ENCODE assay signal across 8 cellular contexts in the genomic region with DNA sequence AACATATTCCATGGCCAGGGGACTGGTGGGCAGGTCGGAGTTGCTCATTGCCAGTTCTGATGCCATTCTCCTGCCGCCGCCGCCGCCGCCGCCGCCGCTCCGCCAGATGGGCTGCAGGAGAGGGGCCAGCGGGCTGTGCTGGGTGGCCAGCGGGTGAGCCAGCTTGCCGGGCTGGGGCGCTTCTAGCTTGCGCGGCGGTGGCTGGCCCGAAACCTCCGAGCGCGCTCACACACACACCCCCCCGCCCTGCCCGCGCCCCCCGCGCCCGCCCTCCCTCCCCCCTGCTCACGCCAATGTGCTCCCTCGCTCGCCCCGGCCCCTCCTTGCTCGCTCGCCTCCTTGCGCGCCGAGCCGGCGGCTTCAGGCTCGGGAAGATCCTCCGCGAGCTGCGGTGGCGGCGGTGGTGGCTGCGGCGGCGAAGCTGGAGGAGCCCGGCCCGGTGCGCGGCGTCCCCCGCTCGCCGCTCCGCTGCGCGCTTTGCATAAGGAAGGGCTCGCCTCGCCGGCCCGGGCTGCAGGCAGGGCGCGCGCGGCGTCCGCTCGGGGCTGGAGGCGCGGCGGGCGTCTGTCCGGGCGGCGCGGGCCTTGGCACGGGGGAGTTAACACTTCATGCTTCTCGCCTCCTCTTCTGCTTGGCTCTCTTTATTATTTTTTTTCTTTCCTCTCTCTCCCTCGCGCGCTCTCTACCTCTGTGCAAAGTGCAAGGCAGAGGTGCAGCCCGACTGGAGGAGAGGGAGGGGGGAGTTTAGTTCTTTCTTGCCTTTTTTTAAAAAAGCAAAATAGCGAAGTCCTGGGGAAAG. TPM values are rescaled to one million over a fixed set of nuclear protein-coding genes. Genes with fewer than 3 reads are reported as not detected.
DNase-seq lines count a peak whose midpoint lies in the region; ATAC-seq and TF ChIP-seq lines count a peak whose summit lies in the region.

No MANE protein-coding gene starts in this region.

- peak overlapping the region; percentile 78 to 88 (median 86) for H3K27ac ChIP-seq in esophagus muscularis mucosa (replicated peaks in 1 of 4)
- peak overlapping the region; percentile 90 for H3K27ac ChIP-seq in muscle layer of colon (ENCODE audit: low read depth, low read length)
- peak overlapping the region; percentile 83 to 95 (median 93) for H3K27ac ChIP-seq in transverse colon

- peak overlapping the region; percentile 99 for H3K27ac Mint-ChIP-seq in activated CD4-positive, alpha-beta T cell treated with anti-CD3 and anti-CD28 coated beads, Interleukin-2, amount 10 ng/mL, durations not matched to agents 24 days and 14 days

- H3K36me3 ChIP-seq in esophagus muscularis mucosa (no peaks in the 10 kb centered on the region), muscle layer of colon (ENCODE audit: insufficient read depth, low read length) (no peaks in the 10 kb centered on the region), transverse colon (no peaks in the 10 kb centered on the region)

- DNase-seq in activated CD4-positive, alpha-beta T cell treated with anti-CD3 and anti-CD28 coated beads, Interleukin-2, amount 10 ng/mL, durations not matched to agents 24 days and 14 days, result peak; percentile 89
- no peak for DNase-seq in activated CD4-positive, alpha-beta T cell treated with anti-CD3 and anti-CD28 coated beads for 4 hours
- DNase-seq in NCI-H146 treated with DMSO at 0.1 percent for 48 hours (lab: John Stamatoyannopoulos, UW; ENCODE audit: unreplicated experiment) (peak; percentile 13), esophagus muscularis mucosa (ENCODE audit: extremely low spot score) (no peak), transverse colon (no peak)
- peak; percentile 17 for DNase-seq in activated T-cell treated with anti-CD3 and anti-CD28 coated beads, Interleukin-2, amount 50 U/mL, for 4 hours

- intact Hi-C loops in activated CD4-positive, alpha-beta T cell treated with anti-CD3 and anti-CD28 coated beads, Interleukin-2, amount 10 ng/mL, durations not matched to agents 24 days and 14 days (cut with micrococcal nuclease), result loop anchor here (1.0 to 10.0 kb wide), 11 partner anchors 42 to 1207 kb away; no protein-coding TSS in a partner anchor
- intact Hi-C loops in esophagus muscularis mucosa (cut with DNase I) (loop anchor here (2.0 to 10.0 kb wide), 4 partner anchors 525 to 1478 kb away; no protein-coding TSS in a partner anchor), transverse colon (cut with DNase I; ENCODE audit: low total_unique reads) (loop anchor here (10.0 kb wide), 1 partner anchor 1475 kb away; no protein-coding TSS in a partner anchor)

- TF ChIP-seq CTCF in esophagus muscularis mucosa (IDR thresholded peaks at IDR 0.05) (no peak), transverse colon (IDR thresholded peaks at IDR 0.05) (no peak)

- peak overlapping the region; percentile 60 to 80 (median 70) for H3K4me3 ChIP-seq in esophagus muscularis mucosa
- H3K4me3 ChIP-seq in muscle layer of colon (ENCODE audit: low read depth in 1 of 2, low read length in 2 of 2), result peak overlapping the region; percentile 76 to 79
- peak overlapping the region; percentile 44 to 82 (median 66) for H3K4me3 ChIP-seq in transverse colon

- no peaks in the 10 kb centered on the region for H3K9me3 Mint-ChIP-seq in activated CD4-positive, alpha-beta T cell treated with anti-CD3 and anti-CD28 coated beads, Interleukin-2, amount 10 ng/mL, durations not matched to agents 24 days and 14 days
- no peaks in the 10 kb centered on the region for H3K9me3 Mint-ChIP-seq in activated T-cell treated with anti-CD3 and anti-CD28 coated beads, Interleukin-2, amount 50 U/mL, for 4 hours

- TF ChIP-seq POLR2A in esophagus muscularis mucosa (IDR thresholded peaks at IDR 0.05; ENCODE audit: low read depth) (no peak), transverse colon (IDR thresholded peaks at IDR 0.05) (no peak)

- H3K4me1 Mint-ChIP-seq in activated CD4-positive, alpha-beta T cell treated with anti-CD3 and anti-CD28 coated beads, Interleukin-2, amount 10 ng/mL, durations not matched to agents 24 days and 14 days, result peaks cover 45% of the 10 kb centered on the region
- peaks cover 40% of the 10 kb centered on the region for H3K4me1 Mint-ChIP-seq in activated T-cell treated with anti-CD3 and anti-CD28 coated beads, Interleukin-2, amount 50 U/mL, for 4 hours (ENCODE audit: low read depth)

- peak overlapping the region; percentile 99 for H3K4me3 Mint-ChIP-seq in activated CD4-positive, alpha-beta T cell treated with anti-CD3 and anti-CD28 coated beads, Interleukin-2, amount 10 ng/mL, durations not matched to agents 24 days and 14 days
- peak overlapping the region; percentile 95 for H3K4me3 Mint-ChIP-seq in activated T-cell treated with anti-CD3 and anti-CD28 coated beads, Interleukin-2, amount 50 U/mL, for 4 hours

- peaks cover 8% of the 10 kb centered on the region for H3K27me3 Mint-ChIP-seq in activated CD4-positive, alpha-beta T cell treated with anti-CD3 and anti-CD28 coated beads, Interleukin-2, amount 10 ng/mL, durations not matched to agents 24 days and 14 days
- peaks cover 8% of the 10 kb centered on the region for H3K27me3 Mint-ChIP-seq in activated T-cell treated with anti-CD3 and anti-CD28 coated beads, Interleukin-2, amount 50 U/mL, for 4 hours (ENCODE audit: low read depth)

- peaks cover 0 to 22% (median 0%) of the 10 kb centered on the region in 4 donors for H3K27me3 ChIP-seq in esophagus muscularis mucosa
- no peaks in the 10 kb centered on the region for H3K27me3 ChIP-seq in muscle layer of colon (ENCODE audit: control insufficient read depth in 1 of 2, insufficient read depth in 2 of 2, low read length in 2 of 2)
- peaks cover 39% of the 10 kb centered on the region for H3K27me3 ChIP-seq in transverse colon

- H3K4me1 ChIP-seq in esophagus muscularis mucosa, result peaks cover 0 to 43% (median 33%) of the 10 kb centered on the region in 4 donors
- H3K4me1 ChIP-seq in muscle layer of colon (ENCODE audit: insufficient read depth, low read length), result peaks cover 6% of the 10 kb centered on the region
- peaks cover 0 to 22% (median 10%) of the 10 kb centered on the region in 4 donors for H3K4me1 ChIP-seq in transverse colon

- H3K36me3 Mint-ChIP-seq in activated CD4-positive, alpha-beta T cell treated with anti-CD3 and anti-CD28 coated beads, Interleukin-2, amount 10 ng/mL, durations not matched to agents 24 days and 14 days (ENCODE audit: low read depth), result peaks cover 36% of the 10 kb centered on the region
- H3K36me3 Mint-ChIP-seq in activated T-cell treated with anti-CD3 and anti-CD28 coated beads, Interleukin-2, amount 50 U/mL, for 4 hours (ENCODE audit: insufficient read depth), result peaks cover 15% of the 10 kb centered on the region

- in situ Hi-C loops in transverse colon (cut with MboI; ENCODE audit: low pct_ligation_motif_present in 1 of 4, low pct_unique_long_range_greater_than_20kb in 1 of 4, low sequenced_read_pairs in 3 of 4), result loop anchor here in 3 of 4 donors (10.0 to 25.0 kb wide), 3 partner anchors 888 to 1095 kb away; no protein-coding TSS in a partner anchor

- TF ChIP-seq EP300 in esophagus muscularis mucosa (IDR thresholded peaks at IDR 0.05) (no peak), transverse colon (IDR thresholded peaks at IDR 0.05; ENCODE audit: low read depth) (no peak)

- under 1% methylated on average over 54 of the region's 84 CpGs for WGBS in esophagus muscularis mucosa
- WGBS in transverse colon (ENCODE audit: low coverage in 1 of 2), 2 donors, result 0% methylated on average over 1 to 42 of the region's 84 CpGs

- peak overlapping the region; percentile 81 for H3K9ac ChIP-seq in muscle layer of colon (ENCODE audit: low read length)

- ATAC-seq in activated T-cell treated with anti-CD3 and anti-CD28 coated beads, Interleukin-2, amount 50 U/mL, for 4 hours, result peak; percentile 36 to 45
- ATAC-seq in GM19324 (IDR thresholded peaks at IDR 0.05; ENCODE audit: low FRiP score, unreplicated experiment), result no peak

- H3K9me3 ChIP-seq in esophagus muscularis mucosa (no peaks in the 10 kb centered on the region), muscle layer of colon (ENCODE audit: low read length) (no peaks in the 10 kb centered on the region), transverse colon (no peaks in the 10 kb centered on the region)

RNA-seq across cellular contexts. Expression of gene MAF, which starts 0.5 kb away (rescaled TPM):
- 61.5 and 62.8 TPM in 2 replicates for total RNA-seq in activated CD4-positive, alpha-beta T cell treated with anti-CD3 and anti-CD28 coated beads, Interleukin-2, amount 10 ng/mL, durations not matched to agents 24 days and 14 days
- total RNA-seq in activated T-cell treated with anti-CD3 and anti-CD28 coated beads, Interleukin-2, amount 50 U/mL, for 4 hours, result 100 to 1,000 TPM in 2 of 3 donors, 10 to 100 TPM in 1; 71.5 to 148 (median 141) TPM
- total RNA-seq in esophagus muscularis mucosa (10 to 100 TPM; 30.4 to 55.1 (median 40.8) TPM), transverse colon (10 to 100 TPM in 3 of 4 donors, 1 to 10 TPM in 1; 8.4 to 25.2 (median 14.0) TPM)

Comparison
In these comparisons a context has a peak if more than half of its experiments do, and no peak if none do; other contexts are left out.
1. DNase-seq: peak in activated CD4-positive, alpha-beta T cell treated with anti-CD3 and anti-CD28 coated beads, Interleukin-2, amount 10 ng/mL, durations not matched to agents 24 days and 14 days (single experiment), NCI-H146 treated with DMSO at 0.1 percent for 48 hours (single experiment) and activated T-cell treated with anti-CD3 and anti-CD28 coated beads, Interleukin-2, amount 50 U/mL, for 4 hours (single experiment); none in activated CD4-positive, alpha-beta T cell treated with anti-CD3 and anti-CD28 coated beads for 4 hours (0 of 2), esophagus muscularis mucosa (single experiment) and transverse colon (single experiment).
2. Peak in every context shown above with its lines, with median percentiles within 50 percentile points of each other: H3K27ac ChIP-seq and H3K4me3 ChIP-seq.